16 cellular contexts compared by ENCODE assay signal in genomic region chr12:113266106-113266895, GRCh38.
"Had no signal": no experiment of that assay in that cellular context is flagged by ENCODE, and none has a peak within 500 bp of the region (broad histone marks: within the 10 kb centered on the region; RNA-seq: fewer than 3 reads in every experiment).

No MANE protein-coding gene starts in this region.

- ATAC-seq: activated CD4-positive, alpha-beta T cell treated with anti-CD3 and anti-CD28 coated beads for 36 hours; activated CD8-positive, alpha-beta T cell treated with anti-CD3 and anti-CD28 coated beads for 36 hours; activated T-cell treated with anti-CD3 and anti-CD28 coated beads, Interleukin-2, amount 50 U/mL, for 72 hours had no signal

- H3K27me3 ChIP-seq: dorsolateral prefrontal cortex, hepatocyte, ovary, tibial artery, vagina had no signal

- H3K27me3 Mint-ChIP-seq: activated CD4-positive, alpha-beta T cell treated with anti-CD3 and anti-CD28 coated beads for 36 hours; activated CD8-positive, alpha-beta T cell treated with anti-CD3 and anti-CD28 coated beads for 36 hours had no signal

- H3K27ac Mint-ChIP-seq: activated CD4-positive, alpha-beta T cell treated with anti-CD3 and anti-CD28 coated beads for 36 hours; activated CD8-positive, alpha-beta T cell treated with anti-CD3 and anti-CD28 coated beads for 36 hours; activated T-cell treated with anti-CD3 and anti-CD28 coated beads, Interleukin-2, amount 50 U/mL, for 72 hours; endodermal cell had no signal

- H3K9me3 Mint-ChIP-seq: activated CD8-positive, alpha-beta T cell treated with anti-CD3 and anti-CD28 coated beads for 36 hours; activated T-cell treated with anti-CD3 and anti-CD28 coated beads, Interleukin-2, amount 50 U/mL, for 72 hours; endodermal cell had no signal

- H3K9me3 ChIP-seq: ovary, tibial artery, vagina had no signal

- H3K36me3 ChIP-seq: ovary had no signal

- DNase-seq: activated CD4-positive, alpha-beta T cell treated with anti-CD3 and anti-CD28 coated beads for 36 hours; activated CD8-positive, alpha-beta memory T cell treated with anti-CD3 and anti-CD28 coated beads, Interleukin-2, amount 50 U/mL, for 4 hours; activated CD8-positive, alpha-beta T cell treated with anti-CD3 and anti-CD28 coated beads for 36 hours; activated gamma-delta T cell; activated T-cell treated with anti-CD3 and anti-CD28 coated beads, Interleukin-2, amount 50 U/mL, for 72 hours; endodermal cell; erythroblast; kidney; mesendoderm; stimulated activated CD4-positive, alpha-beta T cell treated with anti-CD3 and anti-CD28 coated beads, Interleukin-1b, Interleukin-23, amount 100 ng/mL, for 48 hours; tibial artery had no signal

- H3K27ac ChIP-seq: dorsolateral prefrontal cortex, hepatocyte, ovary, vagina, VCaP had no signal

- H3K4me3 ChIP-seq: dorsolateral prefrontal cortex, hepatocyte, ovary, tibial artery, vagina had no signal

- H3K4me3 Mint-ChIP-seq: activated CD4-positive, alpha-beta T cell treated with anti-CD3 and anti-CD28 coated beads for 36 hours; activated CD8-positive, alpha-beta T cell treated with anti-CD3 and anti-CD28 coated beads for 36 hours; activated T-cell treated with anti-CD3 and anti-CD28 coated beads, Interleukin-2, amount 50 U/mL, for 72 hours; endodermal cell had no signal
